In genomic region chr7:70334295-70334694, GRCh38 we compare ENCODE assay signal across 31 cellular contexts.
"Had no signal": no experiment of that assay in that cellular context is flagged by ENCODE, and none has a peak within 500 bp of the region (broad histone marks: within the 10 kb centered on the region; RNA-seq: fewer than 3 reads in every experiment).

No MANE protein-coding gene starts in this region.

- H3K27me3 Mint-ChIP-seq: naive B cell; stimulated activated memory B cell treated with anti-CD40 and anti-IgM and Interleukin-4, amounts not matched to agents 10 μg/mL and 1 μg/mL and 100 μg/mL, for 72 hours had no signal

- H3K9me3 ChIP-seq: pancreas, prostate gland, sigmoid colon, upper lobe of left lung, vagina had no signal

- H3K27ac ChIP-seq: brain microvascular endothelial cell, pancreas, prostate gland, sigmoid colon, upper lobe of left lung, vagina, VCaP had no signal

- H3K4me1 ChIP-seq: pancreas, prostate gland, sigmoid colon, upper lobe of left lung, vagina had no signal

- ATAC-seq: esophagus mucosa; left colon; pancreas; stimulated activated memory B cell treated with anti-CD40 and anti-IgM and Interleukin-4, amounts not matched to agents 10 μg/mL and 1 μg/mL and 100 μg/mL, for 72 hours had no signal

- H3K4me1 Mint-ChIP-seq: stimulated activated memory B cell treated with anti-CD40 and anti-IgM and Interleukin-4, amounts not matched to agents 10 μg/mL and 1 μg/mL and 100 μg/mL, for 72 hours had no signal

- H3K27me3 ChIP-seq: brain microvascular endothelial cell, pancreas, sigmoid colon, upper lobe of left lung, vagina had no signal

- H3K27ac Mint-ChIP-seq: activated CD8-positive, alpha-beta T cell treated with anti-CD3 and anti-CD28 coated beads for 36 hours; activated naive CD4-positive, alpha-beta T cell treated with anti-CD3 and anti-CD28 coated beads for 36 hours; stimulated activated memory B cell treated with anti-CD40 and anti-IgM and Interleukin-4, amounts not matched to agents 10 μg/mL and 1 μg/mL and 100 μg/mL, for 72 hours; stimulated activated naive CD8-positive, alpha-beta T cell treated with anti-CD3 and anti-CD28 coated beads, Interleukin-15, amount 100 ng/mL, for 72 hours had no signal

- H3K4me3 ChIP-seq: pancreas, prostate gland, sigmoid colon, upper lobe of left lung, vagina had no signal

- H3K4me3 Mint-ChIP-seq: activated CD8-positive, alpha-beta T cell treated with anti-CD3 and anti-CD28 coated beads for 36 hours; activated naive CD4-positive, alpha-beta T cell treated with anti-CD3 and anti-CD28 coated beads for 36 hours; naive B cell; neural crest cell; stimulated activated memory B cell treated with anti-CD40 and anti-IgM and Interleukin-4, amounts not matched to agents 10 μg/mL and 1 μg/mL and 100 μg/mL, for 72 hours; stimulated activated naive CD8-positive, alpha-beta T cell treated with anti-CD3 and anti-CD28 coated beads, Interleukin-15, amount 100 ng/mL, for 72 hours had no signal

- H3K9me3 Mint-ChIP-seq: activated CD8-positive, alpha-beta T cell treated with anti-CD3 and anti-CD28 coated beads for 36 hours; activated naive CD4-positive, alpha-beta T cell treated with anti-CD3 and anti-CD28 coated beads for 36 hours; stimulated activated memory B cell treated with anti-CD40 and anti-IgM and Interleukin-4, amounts not matched to agents 10 μg/mL and 1 μg/mL and 100 μg/mL, for 72 hours; stimulated activated naive CD8-positive, alpha-beta T cell treated with anti-CD3 and anti-CD28 coated beads, Interleukin-15, amount 100 ng/mL, for 72 hours had no signal

- DNase-seq: activated CD4-positive, alpha-beta T cell treated with anti-CD3 and anti-CD28 coated beads for 48 hours; activated effector memory CD4-positive, alpha-beta T cell treated with anti-CD3 and anti-CD28 coated beads, Interleukin-2, amount 50 U/mL, for 16 hours; activated naive CD4-positive, alpha-beta T cell treated with anti-CD3 and anti-CD28 coated beads for 36 hours; activated T-cell treated with anti-CD3 and anti-CD28 coated beads, Interleukin-2, amount 50 U/mL, for 48 hours; amniotic stem cell; brain microvascular endothelial cell; cortex of kidney; foreskin fibroblast; head of caudate nucleus; hippocampal formation; kidney; left colon; mammary epithelial cell; naive B cell; nucleus accumbens; pancreas; retina; sigmoid colon; small intestine; stimulated activated CD4-positive, alpha-beta T cell treated with anti-CD3 and anti-CD28 coated beads, Interleukin-4, amount 100 ng/mL, for 24 hours; stimulated activated naive CD8-positive, alpha-beta T cell treated with anti-CD3 and anti-CD28 coated beads, Interleukin-15, amount 100 ng/mL, for 72 hours; substantia nigra; T-helper 9 cell; upper lobe of left lung had no signal

- H3K36me3 ChIP-seq: brain microvascular endothelial cell, pancreas, prostate gland, sigmoid colon, upper lobe of left lung, vagina had no signal
